1 cellular context compared by ENCODE assay signal in the genomic region with DNA sequence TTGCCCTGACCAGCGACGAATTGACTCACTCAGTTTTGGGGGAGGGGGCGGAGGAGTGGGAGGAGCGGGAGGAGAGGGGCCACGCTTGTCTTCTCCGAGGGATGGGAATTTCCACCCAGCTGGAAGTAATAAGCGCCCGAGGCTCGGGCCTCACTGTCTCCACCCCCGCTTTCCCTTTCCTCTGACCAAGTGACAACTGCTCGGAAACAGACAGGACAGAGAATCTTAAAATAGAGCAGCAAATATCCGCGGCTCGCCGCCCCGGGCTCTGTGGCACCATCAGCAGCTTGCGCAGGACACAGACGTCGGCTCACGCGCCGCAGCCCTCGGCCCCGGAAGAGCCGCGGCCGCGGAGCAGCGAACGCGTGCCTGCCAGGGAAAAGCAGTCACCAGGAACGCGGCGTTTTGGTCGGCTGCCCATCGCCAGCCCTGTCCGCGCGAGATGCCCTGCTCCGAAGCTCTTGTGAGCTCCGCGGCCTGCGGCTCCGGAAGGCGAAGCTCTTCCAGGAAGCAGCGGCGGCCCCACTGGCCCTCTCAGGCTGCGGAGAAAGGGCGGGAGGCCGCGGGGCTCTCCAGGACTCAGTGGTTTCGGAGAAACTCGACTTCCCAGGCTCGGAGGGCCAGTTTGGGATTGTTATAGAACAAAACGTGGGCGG.
A peak's percentile ranks its signal among the peaks of the same experiment; 100 is the strongest.
TF ChIP-seq lines count a peak whose summit lies in the region.

No MANE protein-coding gene starts in this region.

TF ChIP-seq in GM12878, 131 proteins besides CTCF, POLR2A, EP300 and RAD21 (continues in another document):
- TF ChIP-seq, protein P1, sequence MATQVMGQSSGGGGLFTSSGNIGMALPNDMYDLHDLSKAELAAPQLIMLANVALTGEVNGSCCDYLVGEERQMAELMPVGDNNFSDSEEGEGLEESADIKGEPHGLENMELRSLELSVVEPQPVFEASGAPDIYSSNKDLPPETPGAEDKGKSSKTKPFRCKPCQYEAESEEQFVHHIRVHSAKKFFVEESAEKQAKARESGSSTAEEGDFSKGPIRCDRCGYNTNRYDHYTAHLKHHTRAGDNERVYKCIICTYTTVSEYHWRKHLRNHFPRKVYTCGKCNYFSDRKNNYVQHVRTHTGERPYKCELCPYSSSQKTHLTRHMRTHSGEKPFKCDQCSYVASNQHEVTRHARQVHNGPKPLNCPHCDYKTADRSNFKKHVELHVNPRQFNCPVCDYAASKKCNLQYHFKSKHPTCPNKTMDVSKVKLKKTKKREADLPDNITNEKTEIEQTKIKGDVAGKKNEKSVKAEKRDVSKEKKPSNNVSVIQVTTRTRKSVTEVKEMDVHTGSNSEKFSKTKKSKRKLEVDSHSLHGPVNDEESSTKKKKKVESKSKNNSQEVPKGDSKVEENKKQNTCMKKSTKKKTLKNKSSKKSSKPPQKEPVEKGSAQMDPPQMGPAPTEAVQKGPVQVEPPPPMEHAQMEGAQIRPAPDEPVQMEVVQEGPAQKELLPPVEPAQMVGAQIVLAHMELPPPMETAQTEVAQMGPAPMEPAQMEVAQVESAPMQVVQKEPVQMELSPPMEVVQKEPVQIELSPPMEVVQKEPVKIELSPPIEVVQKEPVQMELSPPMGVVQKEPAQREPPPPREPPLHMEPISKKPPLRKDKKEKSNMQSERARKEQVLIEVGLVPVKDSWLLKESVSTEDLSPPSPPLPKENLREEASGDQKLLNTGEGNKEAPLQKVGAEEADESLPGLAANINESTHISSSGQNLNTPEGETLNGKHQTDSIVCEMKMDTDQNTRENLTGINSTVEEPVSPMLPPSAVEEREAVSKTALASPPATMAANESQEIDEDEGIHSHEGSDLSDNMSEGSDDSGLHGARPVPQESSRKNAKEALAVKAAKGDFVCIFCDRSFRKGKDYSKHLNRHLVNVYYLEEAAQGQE (IDR thresholded peaks at IDR 0.05; ENCODE audit: low read depth, low read length), result no peak
- TF ChIP-seq SMC3 (IDR thresholded peaks at IDR 0.05; ENCODE audit: borderline replicate concordance, low read length) (peak; percentile 2; the same call in 1 of the 2 replicates), ZNF24 (IDR thresholded peaks at IDR 0.05) (no peak), RELA (IDR thresholded peaks at IDR 0.05; ENCODE audit: borderline replicate concordance, partially characterized antibody) (peak; percentile 57), SUZ12 (IDR thresholded peaks at IDR 0.05; ENCODE audit: unreplicated experiment) (no peak), LARP7 (IDR thresholded peaks at IDR 0.05) (peak; percentile 64; the same call in 1 of the 2 replicates), IKZF2 (IDR thresholded peaks at IDR 0.05) (peak; percentile 88 to 89), SP1 (IDR thresholded peaks at IDR 0.05; ENCODE audit: low read depth, low read length) (peak; percentile 42), BMI1 (IDR thresholded peaks at IDR 0.05; ENCODE audit: borderline replicate concordance) (no peak), MEF2A (IDR thresholded peaks at IDR 0.05; ENCODE audit: insufficient read depth, low read depth, low read length) (peak; percentile 72), IKZF1 (conservative IDR thresholded peaks at IDR 0.05) (peak; percentile 96), MTA2 (IDR thresholded peaks at IDR 0.05; ENCODE audit: low read depth) (peak; percentile 42; the same call in 1 of the 2 replicates), FOXK2 (IDR thresholded peaks at IDR 0.05) (no peak), BHLHE40 (IDR thresholded peaks at IDR 0.05; ENCODE audit: borderline replicate concordance in 1 of 2, low read depth in 2 of 2, low read length in 1 of 2) (peak; percentile 92 to 96), CHD1 (IDR thresholded peaks at IDR 0.05; ENCODE audit: low read depth, low read length) (no peak), GATAD2B (conservative IDR thresholded peaks at IDR 0.05; ENCODE audit: low read depth) (peak; percentile 84), NBN (IDR thresholded peaks at IDR 0.05) (peak; percentile 41; the same call in 1 of the 2 replicates), SMARCA5 (IDR thresholded peaks at IDR 0.05) (peak; percentile 65; the same call in 1 of the 2 replicates), ESRRA (IDR thresholded peaks at IDR 0.05; ENCODE audit: low read length) (no peak), NR2F1 (conservative IDR thresholded peaks at IDR 0.05) (peak; percentile 61; the same call in 1 of the 2 replicates), NFIC (IDR thresholded peaks at IDR 0.05; ENCODE audit: low read depth, low read length) (no peak), SPI1 (IDR thresholded peaks at IDR 0.05; ENCODE audit: borderline replicate concordance, insufficient read depth, low read depth, low read length) (no peak), SMAD1 (IDR thresholded peaks at IDR 0.05; ENCODE audit: low read depth, partially characterized antibody) (no peak), DPF2 (IDR thresholded peaks at IDR 0.05) (peak; percentile 73), ZNF217 (IDR thresholded peaks at IDR 0.05) (peak; percentile 21; the same call in 1 of the 2 replicates), CBFB (IDR thresholded peaks at IDR 0.05; ENCODE audit: low read depth) (0 out of 2 replicates have a peak, but pooled peaks have one; percentile 45), CHD2 (IDR thresholded peaks at IDR 0.05; ENCODE audit: borderline replicate concordance, low read depth, low read length) (0 out of 2 replicates have a peak, but pooled peaks have one; percentile 10)
- TF ChIP-seq, protein P2, sequence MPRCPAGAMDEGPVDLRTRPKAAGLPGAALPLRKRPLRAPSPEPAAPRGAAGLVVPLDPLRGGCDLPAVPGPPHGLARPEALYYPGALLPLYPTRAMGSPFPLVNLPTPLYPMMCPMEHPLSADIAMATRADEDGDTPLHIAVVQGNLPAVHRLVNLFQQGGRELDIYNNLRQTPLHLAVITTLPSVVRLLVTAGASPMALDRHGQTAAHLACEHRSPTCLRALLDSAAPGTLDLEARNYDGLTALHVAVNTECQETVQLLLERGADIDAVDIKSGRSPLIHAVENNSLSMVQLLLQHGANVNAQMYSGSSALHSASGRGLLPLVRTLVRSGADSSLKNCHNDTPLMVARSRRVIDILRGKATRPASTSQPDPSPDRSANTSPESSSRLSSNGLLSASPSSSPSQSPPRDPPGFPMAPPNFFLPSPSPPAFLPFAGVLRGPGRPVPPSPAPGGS (IDR thresholded peaks at IDR 0.05; ENCODE audit: borderline replicate concordance, insufficient read depth, low read depth, low read length, poor library complexity, severe bottlenecking), result peak; percentile 44
- TF ChIP-seq, protein P3, sequence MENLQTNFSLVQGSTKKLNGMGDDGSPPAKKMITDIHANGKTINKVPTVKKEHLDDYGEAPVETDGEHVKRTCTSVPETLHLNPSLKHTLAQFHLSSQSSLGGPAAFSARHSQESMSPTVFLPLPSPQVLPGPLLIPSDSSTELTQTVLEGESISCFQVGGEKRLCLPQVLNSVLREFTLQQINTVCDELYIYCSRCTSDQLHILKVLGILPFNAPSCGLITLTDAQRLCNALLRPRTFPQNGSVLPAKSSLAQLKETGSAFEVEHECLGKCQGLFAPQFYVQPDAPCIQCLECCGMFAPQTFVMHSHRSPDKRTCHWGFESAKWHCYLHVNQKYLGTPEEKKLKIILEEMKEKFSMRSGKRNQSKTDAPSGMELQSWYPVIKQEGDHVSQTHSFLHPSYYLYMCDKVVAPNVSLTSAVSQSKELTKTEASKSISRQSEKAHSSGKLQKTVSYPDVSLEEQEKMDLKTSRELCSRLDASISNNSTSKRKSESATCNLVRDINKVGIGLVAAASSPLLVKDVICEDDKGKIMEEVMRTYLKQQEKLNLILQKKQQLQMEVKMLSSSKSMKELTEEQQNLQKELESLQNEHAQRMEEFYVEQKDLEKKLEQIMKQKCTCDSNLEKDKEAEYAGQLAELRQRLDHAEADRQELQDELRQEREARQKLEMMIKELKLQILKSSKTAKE (IDR thresholded peaks at IDR 0.05; ENCODE audit: low read depth, poor library complexity, severe bottlenecking), result peak; percentile 35
- TF ChIP-seq, protein P4, sequence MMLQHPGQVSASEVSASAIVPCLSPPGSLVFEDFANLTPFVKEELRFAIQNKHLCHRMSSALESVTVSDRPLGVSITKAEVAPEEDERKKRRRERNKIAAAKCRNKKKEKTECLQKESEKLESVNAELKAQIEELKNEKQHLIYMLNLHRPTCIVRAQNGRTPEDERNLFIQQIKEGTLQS (IDR thresholded peaks at IDR 0.05; ENCODE audit: borderline replicate concordance, extremely low read depth, low read depth, low read length), result no peak
- TF ChIP-seq, protein P5, sequence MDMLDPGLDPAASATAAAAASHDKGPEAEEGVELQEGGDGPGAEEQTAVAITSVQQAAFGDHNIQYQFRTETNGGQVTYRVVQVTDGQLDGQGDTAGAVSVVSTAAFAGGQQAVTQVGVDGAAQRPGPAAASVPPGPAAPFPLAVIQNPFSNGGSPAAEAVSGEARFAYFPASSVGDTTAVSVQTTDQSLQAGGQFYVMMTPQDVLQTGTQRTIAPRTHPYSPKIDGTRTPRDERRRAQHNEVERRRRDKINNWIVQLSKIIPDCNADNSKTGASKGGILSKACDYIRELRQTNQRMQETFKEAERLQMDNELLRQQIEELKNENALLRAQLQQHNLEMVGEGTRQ (IDR thresholded peaks at IDR 0.05; ENCODE audit: borderline replicate concordance, low read depth, low read length), result no peak
- TF ChIP-seq, protein P6, sequence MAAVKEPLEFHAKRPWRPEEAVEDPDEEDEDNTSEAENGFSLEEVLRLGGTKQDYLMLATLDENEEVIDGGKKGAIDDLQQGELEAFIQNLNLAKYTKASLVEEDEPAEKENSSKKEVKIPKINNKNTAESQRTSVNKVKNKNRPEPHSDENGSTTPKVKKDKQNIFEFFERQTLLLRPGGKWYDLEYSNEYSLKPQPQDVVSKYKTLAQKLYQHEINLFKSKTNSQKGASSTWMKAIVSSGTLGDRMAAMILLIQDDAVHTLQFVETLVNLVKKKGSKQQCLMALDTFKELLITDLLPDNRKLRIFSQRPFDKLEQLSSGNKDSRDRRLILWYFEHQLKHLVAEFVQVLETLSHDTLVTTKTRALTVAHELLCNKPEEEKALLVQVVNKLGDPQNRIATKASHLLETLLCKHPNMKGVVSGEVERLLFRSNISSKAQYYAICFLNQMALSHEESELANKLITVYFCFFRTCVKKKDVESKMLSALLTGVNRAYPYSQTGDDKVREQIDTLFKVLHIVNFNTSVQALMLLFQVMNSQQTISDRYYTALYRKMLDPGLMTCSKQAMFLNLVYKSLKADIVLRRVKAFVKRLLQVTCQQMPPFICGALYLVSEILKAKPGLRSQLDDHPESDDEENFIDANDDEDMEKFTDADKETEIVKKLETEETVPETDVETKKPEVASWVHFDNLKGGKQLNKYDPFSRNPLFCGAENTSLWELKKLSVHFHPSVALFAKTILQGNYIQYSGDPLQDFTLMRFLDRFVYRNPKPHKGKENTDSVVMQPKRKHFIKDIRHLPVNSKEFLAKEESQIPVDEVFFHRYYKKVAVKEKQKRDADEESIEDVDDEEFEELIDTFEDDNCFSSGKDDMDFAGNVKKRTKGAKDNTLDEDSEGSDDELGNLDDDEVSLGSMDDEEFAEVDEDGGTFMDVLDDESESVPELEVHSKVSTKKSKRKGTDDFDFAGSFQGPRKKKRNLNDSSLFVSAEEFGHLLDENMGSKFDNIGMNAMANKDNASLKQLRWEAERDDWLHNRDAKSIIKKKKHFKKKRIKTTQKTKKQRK (IDR thresholded peaks at IDR 0.05; ENCODE audit: low read depth, low read length), result no peak
- TF ChIP-seq, protein P7, sequence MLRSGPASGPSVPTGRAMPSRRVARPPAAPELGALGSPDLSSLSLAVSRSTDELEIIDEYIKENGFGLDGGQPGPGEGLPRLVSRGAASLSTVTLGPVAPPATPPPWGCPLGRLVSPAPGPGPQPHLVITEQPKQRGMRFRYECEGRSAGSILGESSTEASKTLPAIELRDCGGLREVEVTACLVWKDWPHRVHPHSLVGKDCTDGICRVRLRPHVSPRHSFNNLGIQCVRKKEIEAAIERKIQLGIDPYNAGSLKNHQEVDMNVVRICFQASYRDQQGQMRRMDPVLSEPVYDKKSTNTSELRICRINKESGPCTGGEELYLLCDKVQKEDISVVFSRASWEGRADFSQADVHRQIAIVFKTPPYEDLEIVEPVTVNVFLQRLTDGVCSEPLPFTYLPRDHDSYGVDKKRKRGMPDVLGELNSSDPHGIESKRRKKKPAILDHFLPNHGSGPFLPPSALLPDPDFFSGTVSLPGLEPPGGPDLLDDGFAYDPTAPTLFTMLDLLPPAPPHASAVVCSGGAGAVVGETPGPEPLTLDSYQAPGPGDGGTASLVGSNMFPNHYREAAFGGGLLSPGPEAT (IDR thresholded peaks at IDR 0.05; ENCODE audit: low read depth), result peak; percentile 75
- TF ChIP-seq, protein P8, sequence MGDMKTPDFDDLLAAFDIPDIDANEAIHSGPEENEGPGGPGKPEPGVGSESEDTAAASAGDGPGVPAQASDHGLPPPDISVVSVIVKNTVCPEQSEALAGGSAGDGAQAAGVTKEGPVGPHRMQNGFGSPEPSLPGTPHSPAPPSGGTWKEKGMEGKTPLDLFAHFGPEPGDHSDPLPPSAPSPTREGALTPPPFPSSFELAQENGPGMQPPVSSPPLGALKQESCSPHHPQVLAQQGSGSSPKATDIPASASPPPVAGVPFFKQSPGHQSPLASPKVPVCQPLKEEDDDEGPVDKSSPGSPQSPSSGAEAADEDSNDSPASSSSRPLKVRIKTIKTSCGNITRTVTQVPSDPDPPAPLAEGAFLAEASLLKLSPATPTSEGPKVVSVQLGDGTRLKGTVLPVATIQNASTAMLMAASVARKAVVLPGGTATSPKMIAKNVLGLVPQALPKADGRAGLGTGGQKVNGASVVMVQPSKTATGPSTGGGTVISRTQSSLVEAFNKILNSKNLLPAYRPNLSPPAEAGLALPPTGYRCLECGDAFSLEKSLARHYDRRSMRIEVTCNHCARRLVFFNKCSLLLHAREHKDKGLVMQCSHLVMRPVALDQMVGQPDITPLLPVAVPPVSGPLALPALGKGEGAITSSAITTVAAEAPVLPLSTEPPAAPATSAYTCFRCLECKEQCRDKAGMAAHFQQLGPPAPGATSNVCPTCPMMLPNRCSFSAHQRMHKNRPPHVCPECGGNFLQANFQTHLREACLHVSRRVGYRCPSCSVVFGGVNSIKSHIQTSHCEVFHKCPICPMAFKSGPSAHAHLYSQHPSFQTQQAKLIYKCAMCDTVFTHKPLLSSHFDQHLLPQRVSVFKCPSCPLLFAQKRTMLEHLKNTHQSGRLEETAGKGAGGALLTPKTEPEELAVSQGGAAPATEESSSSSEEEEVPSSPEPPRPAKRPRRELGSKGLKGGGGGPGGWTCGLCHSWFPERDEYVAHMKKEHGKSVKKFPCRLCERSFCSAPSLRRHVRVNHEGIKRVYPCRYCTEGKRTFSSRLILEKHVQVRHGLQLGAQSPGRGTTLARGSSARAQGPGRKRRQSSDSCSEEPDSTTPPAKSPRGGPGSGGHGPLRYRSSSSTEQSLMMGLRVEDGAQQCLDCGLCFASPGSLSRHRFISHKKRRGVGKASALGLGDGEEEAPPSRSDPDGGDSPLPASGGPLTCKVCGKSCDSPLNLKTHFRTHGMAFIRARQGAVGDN (IDR thresholded peaks at IDR 0.05), result peak; percentile 97
- TF ChIP-seq, protein P9, sequence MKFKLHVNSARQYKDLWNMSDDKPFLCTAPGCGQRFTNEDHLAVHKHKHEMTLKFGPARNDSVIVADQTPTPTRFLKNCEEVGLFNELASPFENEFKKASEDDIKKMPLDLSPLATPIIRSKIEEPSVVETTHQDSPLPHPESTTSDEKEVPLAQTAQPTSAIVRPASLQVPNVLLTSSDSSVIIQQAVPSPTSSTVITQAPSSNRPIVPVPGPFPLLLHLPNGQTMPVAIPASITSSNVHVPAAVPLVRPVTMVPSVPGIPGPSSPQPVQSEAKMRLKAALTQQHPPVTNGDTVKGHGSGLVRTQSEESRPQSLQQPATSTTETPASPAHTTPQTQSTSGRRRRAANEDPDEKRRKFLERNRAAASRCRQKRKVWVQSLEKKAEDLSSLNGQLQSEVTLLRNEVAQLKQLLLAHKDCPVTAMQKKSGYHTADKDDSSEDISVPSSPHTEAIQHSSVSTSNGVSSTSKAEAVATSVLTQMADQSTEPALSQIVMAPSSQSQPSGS (IDR thresholded peaks at IDR 0.05; ENCODE audit: low read length), result no peak
